In the genomic region with DNA sequence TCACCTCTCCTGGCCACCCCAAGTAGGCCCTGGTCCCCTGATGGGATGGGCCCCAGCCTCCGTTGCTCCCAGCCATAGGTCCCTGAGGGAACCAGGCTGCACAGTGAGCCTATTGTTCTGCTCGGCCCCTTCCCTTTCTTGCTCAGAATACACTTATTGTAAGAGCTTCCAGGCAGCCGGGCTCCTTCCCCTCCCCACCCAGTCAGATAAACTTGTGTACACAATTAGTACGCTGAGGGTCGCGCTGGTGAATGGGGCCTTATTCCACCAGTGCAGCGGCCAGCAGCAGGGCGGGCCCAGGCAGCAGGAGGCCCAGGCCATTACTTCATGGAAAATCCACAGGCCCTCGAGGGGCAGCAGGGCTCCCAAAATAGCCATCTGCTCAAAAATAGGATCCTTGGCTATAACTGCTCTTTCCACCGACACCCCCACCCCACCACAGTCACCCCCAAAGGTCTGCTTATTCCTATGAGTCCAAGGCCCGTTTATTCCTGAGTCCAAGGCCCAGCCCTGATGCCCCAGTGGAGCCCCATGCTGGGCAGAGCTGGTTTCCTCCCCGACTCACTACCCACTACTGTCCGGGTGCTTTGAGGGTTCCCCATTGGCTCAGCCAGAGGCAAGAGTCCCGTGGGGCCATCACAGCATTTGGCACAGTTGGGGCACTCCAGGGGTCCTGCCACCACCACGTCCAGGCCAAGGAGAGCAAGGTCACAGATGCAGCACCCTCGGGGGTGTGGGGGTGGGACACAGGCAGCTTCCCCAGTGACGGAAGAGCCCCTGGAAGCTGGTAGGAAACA, we compare ENCODE assay signal across 1 cellular context.
TF ChIP-seq lines count a peak whose summit lies in the region.

No MANE protein-coding gene starts in this region.

TF ChIP-seq in SK-N-SH, 30 proteins besides CTCF, POLR2A, EP300 and RAD21 (continued from another document):
- TF ChIP-seq TCF12 (IDR thresholded peaks at IDR 0.05) = no peak
- TF ChIP-seq EZH2phosphoT487 (IDR thresholded peaks at IDR 0.05; ENCODE audit: borderline replicate concordance, low read depth) = no peak
- TF ChIP-seq POLR2AphosphoS5 (IDR thresholded peaks at IDR 0.05; ENCODE audit: low read depth, low read length) = no peak
- TF ChIP-seq ELF1 (IDR thresholded peaks at IDR 0.05) = no peak
- TF ChIP-seq GABPA (IDR thresholded peaks at IDR 0.05; ENCODE audit: low read depth) = no peak
- TF ChIP-seq ZBTB33 (IDR thresholded peaks at IDR 0.05; ENCODE audit: borderline replicate concordance, low read depth) = no peak
- TF ChIP-seq GATA2 (CRISPR knock-in tag; IDR thresholded peaks at IDR 0.05) = no peak
- TF ChIP-seq SIN3A (IDR thresholded peaks at IDR 0.05; ENCODE audit: borderline replicate concordance, low read depth, low read length) = no peak
- TF ChIP-seq MEF2A (IDR thresholded peaks at IDR 0.05; ENCODE audit: borderline replicate concordance, low read depth) = no peak
- TF ChIP-seq FOSL2 (IDR thresholded peaks at IDR 0.05; ENCODE audit: borderline replicate concordance, low read depth) = no peak
- no peak for TF ChIP-seq USF2 (IDR thresholded peaks at IDR 0.05; ENCODE audit: borderline replicate concordance, low read depth, low read length)
- TF ChIP-seq NRF1 (IDR thresholded peaks at IDR 0.05; ENCODE audit: low read depth, low read length) = no peak
- no peak for TF ChIP-seq RCOR1 (IDR thresholded peaks at IDR 0.05; ENCODE audit: low read length)
- TF ChIP-seq TEAD4 (IDR thresholded peaks at IDR 0.05; ENCODE audit: borderline replicate concordance, insufficient read depth) = no peak
- TF ChIP-seq TAF1 (IDR thresholded peaks at IDR 0.05; ENCODE audit: borderline replicate concordance, low read depth, low read length) = no peak
- TF ChIP-seq MXI1 (IDR thresholded peaks at IDR 0.05; ENCODE audit: low read depth, low read length) = no peak
- no peak for TF ChIP-seq SMC3 (IDR thresholded peaks at IDR 0.05; ENCODE audit: low read depth, low read length)
- TF ChIP-seq FOXM1 (IDR thresholded peaks at IDR 0.05; ENCODE audit: low read depth) = no peak
